2 cellular contexts compared by ENCODE assay signal in genomic region chr17:19641687-19642372, GRCh38.
TF ChIP-seq lines count a peak whose summit lies in the region.

No MANE protein-coding gene starts in this region.

TF ChIP-seq in IMR-90, 13 proteins besides CTCF, POLR2A, EP300 and RAD21 (continued from another document):
- TF ChIP-seq CEBPB (IDR thresholded peaks at IDR 0.05; ENCODE audit: low read depth, low read length) (peak; percentile 75), NFE2L2 (IDR thresholded peaks at IDR 0.05; ENCODE audit: low read depth, low read length) (no peak)

TF ChIP-seq in HepG2, 621 proteins besides CTCF, POLR2A, EP300 and RAD21:
- TF ChIP-seq MLXIP (CRISPR knock-in tag; IDR thresholded peaks at IDR 0.05; ENCODE audit: borderline replicate concordance) (no peak), FOXK1 (CRISPR knock-in tag; IDR thresholded peaks at IDR 0.05; ENCODE audit: borderline replicate concordance, low read depth) (no peak), ZFY (CRISPR knock-in tag; IDR thresholded peaks at IDR 0.05) (no peak), ZNF382 (CRISPR knock-in tag; IDR thresholded peaks at IDR 0.05; ENCODE audit: borderline replicate concordance) (no peak), CEBPB (IDR thresholded peaks at IDR 0.05; ENCODE audit: borderline replicate concordance, low read depth, low read length) (peak; percentile 70; the same call in 1 of the 2 replicates), ZNF550 (CRISPR knock-in tag; IDR thresholded peaks at IDR 0.05; ENCODE audit: borderline replicate concordance) (no peak), MATR3 (CRISPR knock-in tag; IDR thresholded peaks at IDR 0.05) (no peak), TEAD3 (CRISPR knock-in tag; optimal IDR thresholded peaks at IDR 0.05; ENCODE audit: borderline replicate concordance) (no peak), FOXC1 (CRISPR knock-in tag; IDR thresholded peaks at IDR 0.05; ENCODE audit: borderline replicate concordance) (no peak), ZNF7 (CRISPR knock-in tag; IDR thresholded peaks at IDR 0.05) (peak; percentile 54), ERF (CRISPR knock-in tag; IDR thresholded peaks at IDR 0.05) (no peak), CEBPG (CRISPR knock-in tag; IDR thresholded peaks at IDR 0.05) (peak; percentile 46; the same call in 1 of the 2 replicates), ZNF619 (CRISPR knock-in tag; IDR thresholded peaks at IDR 0.05) (no peak), EZH2 (conservative IDR thresholded peaks at IDR 0.05; ENCODE audit: low read depth, low read length) (no peak), JARID2 (CRISPR knock-in tag; IDR thresholded peaks at IDR 0.05; ENCODE audit: insufficient replicate concordance) (no peak)
TF ChIP-seq in HepG2: peak in this region for 3.
